In genomic region chr14:68905107-68905895, GRCh38 we compare ENCODE assay signal across 22 cellular contexts.
"Had no signal": no experiment of that assay in that cellular context is flagged by ENCODE, and none has a peak within 500 bp of the region (broad histone marks: within the 10 kb centered on the region; RNA-seq: fewer than 3 reads in every experiment).

No MANE protein-coding gene starts in this region.

- H3K4me3 Mint-ChIP-seq: activated CD4-positive, alpha-beta T cell treated with anti-CD3 and anti-CD28 coated beads for 36 hours; activated CD8-positive, alpha-beta T cell treated with anti-CD3 and anti-CD28 coated beads for 36 hours; activated T-helper 17 cell treated with anti-CD3 and anti-CD28 coated beads, Interleukin-2, amount 50 U/mL, for 72 hours; dendritic cell treated with granulocyte-macrophage colony-stimulating factor and Interleukin-4, amounts not matched to agents 40 ng/mL and 50 ng/mL, for 4 days; nephron; stimulated activated naive CD8-positive, alpha-beta T cell treated with anti-CD3 and anti-CD28 coated beads, Interleukin-15, Interleukin-2, amounts not matched to agents 100 ng/mL and 50 ng/mL, for 24 hours; T-cell; WTC11 had no signal

- H3K9me3 Mint-ChIP-seq: activated CD8-positive, alpha-beta T cell treated with anti-CD3 and anti-CD28 coated beads for 36 hours; activated T-helper 17 cell treated with anti-CD3 and anti-CD28 coated beads, Interleukin-2, amount 50 U/mL, for 72 hours; dendritic cell treated with granulocyte-macrophage colony-stimulating factor and Interleukin-4, amounts not matched to agents 40 ng/mL and 50 ng/mL, for 4 days; nephron; stimulated activated naive CD8-positive, alpha-beta T cell treated with anti-CD3 and anti-CD28 coated beads, Interleukin-15, Interleukin-2, amounts not matched to agents 100 ng/mL and 50 ng/mL, for 24 hours; T-cell; WTC11 had no signal

- H3K27ac Mint-ChIP-seq: activated CD4-positive, alpha-beta T cell treated with anti-CD3 and anti-CD28 coated beads for 36 hours; activated CD8-positive, alpha-beta T cell treated with anti-CD3 and anti-CD28 coated beads for 36 hours; activated T-helper 17 cell treated with anti-CD3 and anti-CD28 coated beads, Interleukin-2, amount 50 U/mL, for 72 hours; dendritic cell treated with granulocyte-macrophage colony-stimulating factor and Interleukin-4, amounts not matched to agents 40 ng/mL and 50 ng/mL, for 4 days; nephron; stimulated activated naive CD8-positive, alpha-beta T cell treated with anti-CD3 and anti-CD28 coated beads, Interleukin-15, Interleukin-2, amounts not matched to agents 100 ng/mL and 50 ng/mL, for 24 hours; T-cell; WTC11 had no signal

- H3K27me3 Mint-ChIP-seq: activated CD4-positive, alpha-beta T cell treated with anti-CD3 and anti-CD28 coated beads for 36 hours; activated CD8-positive, alpha-beta T cell treated with anti-CD3 and anti-CD28 coated beads for 36 hours; activated T-helper 17 cell treated with anti-CD3 and anti-CD28 coated beads, Interleukin-2, amount 50 U/mL, for 72 hours; dendritic cell treated with granulocyte-macrophage colony-stimulating factor and Interleukin-4, amounts not matched to agents 40 ng/mL and 50 ng/mL, for 4 days; stimulated activated naive CD8-positive, alpha-beta T cell treated with anti-CD3 and anti-CD28 coated beads, Interleukin-15, Interleukin-2, amounts not matched to agents 100 ng/mL and 50 ng/mL, for 24 hours; T-cell had no signal

- H3K27me3 ChIP-seq: right atrium auricular region, testis had no signal

- H3K4me3 ChIP-seq: lower lobe of right lung, right atrium auricular region, skin epidermis, testis had no signal

- H3K9me3 ChIP-seq: lower lobe of right lung, right atrium auricular region, SK-N-SH, testis had no signal

- ATAC-seq: activated CD4-positive, alpha-beta T cell treated with anti-CD3 and anti-CD28 coated beads for 36 hours; activated CD8-positive, alpha-beta T cell treated with anti-CD3 and anti-CD28 coated beads for 36 hours; activated T-helper 17 cell treated with anti-CD3 and anti-CD28 coated beads, Interleukin-2, amount 50 U/mL, for 72 hours; left colon; lower lobe of right lung; T-cell; WTC11 had no signal

- H3K4me1 Mint-ChIP-seq: nephron, WTC11 had no signal

- H3K9ac ChIP-seq: SK-N-SH had no signal

- H3K27ac ChIP-seq: lower lobe of right lung, right atrium auricular region, skin epidermis, testis had no signal

- H3K4me1 ChIP-seq: lower lobe of right lung, right atrium auricular region, testis had no signal

- DNase-seq: activated CD4-positive, alpha-beta T cell treated with anti-CD3 and anti-CD28 coated beads for 36 hours; activated CD8-positive, alpha-beta T cell treated with anti-CD3 and anti-CD28 coated beads for 36 hours; activated naive CD4-positive, alpha-beta T cell treated with Interleukin-2 at 50 U/mL for 16 hours; activated T-cell treated with anti-CD3 and anti-CD28 coated beads, Interleukin-2, amount 50 U/mL, for 1 hour; cerebellar nuclear complex; effector memory CD4-positive, alpha-beta T cell; left colon; occipital lobe; posterior cingulate gyrus; SK-N-SH; stimulated activated CD4-positive, alpha-beta T cell treated with anti-CD3 and anti-CD28 coated beads, Interleukin-15, amount 100 ng/mL, for 24 hours; stimulated activated CD4-positive, alpha-beta T cell treated with anti-CD3 and anti-CD28 coated beads, Interleukin-2, amount 100 ng/mL, for 48 hours; T-cell; testis had no signal
